In the genomic region with DNA sequence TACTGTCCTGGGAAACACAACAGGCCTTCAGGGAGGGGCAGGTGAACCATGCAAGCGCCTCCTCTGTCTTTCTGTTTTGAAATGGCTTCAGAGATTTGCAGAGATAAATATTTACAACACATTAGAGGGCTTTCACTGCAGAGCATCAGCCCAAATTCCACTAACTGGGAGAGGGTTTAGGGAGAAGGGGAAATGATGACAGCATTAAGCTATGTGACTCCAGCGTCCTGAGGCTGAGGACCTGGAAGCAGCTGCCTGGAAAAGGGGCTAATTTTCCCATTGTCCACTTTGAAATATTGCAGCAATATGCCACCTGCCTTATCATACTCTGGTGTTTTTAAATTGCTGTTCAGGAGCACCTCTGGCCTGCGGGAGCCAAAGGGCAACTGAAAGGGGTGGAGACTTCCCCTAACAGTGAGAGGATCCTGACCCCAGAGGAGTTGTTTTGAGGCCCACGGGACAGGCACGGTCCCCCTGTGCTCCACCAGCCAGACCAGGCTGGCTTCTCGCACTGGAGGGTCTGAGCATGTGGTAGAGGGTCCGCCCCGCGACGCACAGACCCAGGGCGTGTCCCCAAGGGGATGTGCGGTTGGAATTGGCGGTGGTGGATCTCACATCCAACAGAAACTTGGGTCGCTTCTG, we compare ENCODE assay signal across 1 cellular context.
A peak's percentile ranks its signal among the peaks of the same experiment; 100 is the strongest.
TF ChIP-seq lines count a peak whose summit lies in the region.

No MANE protein-coding gene starts in this region.

TF ChIP-seq in K562, 482 proteins besides CTCF, POLR2A, EP300 and RAD21 (continued from another document):
- TF ChIP-seq, protein P1, sequence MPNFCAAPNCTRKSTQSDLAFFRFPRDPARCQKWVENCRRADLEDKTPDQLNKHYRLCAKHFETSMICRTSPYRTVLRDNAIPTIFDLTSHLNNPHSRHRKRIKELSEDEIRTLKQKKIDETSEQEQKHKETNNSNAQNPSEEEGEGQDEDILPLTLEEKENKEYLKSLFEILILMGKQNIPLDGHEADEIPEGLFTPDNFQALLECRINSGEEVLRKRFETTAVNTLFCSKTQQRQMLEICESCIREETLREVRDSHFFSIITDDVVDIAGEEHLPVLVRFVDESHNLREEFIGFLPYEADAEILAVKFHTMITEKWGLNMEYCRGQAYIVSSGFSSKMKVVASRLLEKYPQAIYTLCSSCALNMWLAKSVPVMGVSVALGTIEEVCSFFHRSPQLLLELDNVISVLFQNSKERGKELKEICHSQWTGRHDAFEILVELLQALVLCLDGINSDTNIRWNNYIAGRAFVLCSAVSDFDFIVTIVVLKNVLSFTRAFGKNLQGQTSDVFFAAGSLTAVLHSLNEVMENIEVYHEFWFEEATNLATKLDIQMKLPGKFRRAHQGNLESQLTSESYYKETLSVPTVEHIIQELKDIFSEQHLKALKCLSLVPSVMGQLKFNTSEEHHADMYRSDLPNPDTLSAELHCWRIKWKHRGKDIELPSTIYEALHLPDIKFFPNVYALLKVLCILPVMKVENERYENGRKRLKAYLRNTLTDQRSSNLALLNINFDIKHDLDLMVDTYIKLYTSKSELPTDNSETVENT (CRISPR knock-in tag; IDR thresholded peaks at IDR 0.05), result no peak
- TF ChIP-seq NFRKB (IDR thresholded peaks at IDR 0.05; ENCODE audit: low read depth), result peak; percentile 29; the same call in 1 of the 2 replicates
- TF ChIP-seq NFATC3 (IDR thresholded peaks at IDR 0.05), result no peak
- TF ChIP-seq PRMT5 (CRISPR knock-in tag; IDR thresholded peaks at IDR 0.05), result no peak
- TF ChIP-seq WHSC1 (IDR thresholded peaks at IDR 0.05; ENCODE audit: low read length), result peak; percentile 24
- TF ChIP-seq, protein P2, sequence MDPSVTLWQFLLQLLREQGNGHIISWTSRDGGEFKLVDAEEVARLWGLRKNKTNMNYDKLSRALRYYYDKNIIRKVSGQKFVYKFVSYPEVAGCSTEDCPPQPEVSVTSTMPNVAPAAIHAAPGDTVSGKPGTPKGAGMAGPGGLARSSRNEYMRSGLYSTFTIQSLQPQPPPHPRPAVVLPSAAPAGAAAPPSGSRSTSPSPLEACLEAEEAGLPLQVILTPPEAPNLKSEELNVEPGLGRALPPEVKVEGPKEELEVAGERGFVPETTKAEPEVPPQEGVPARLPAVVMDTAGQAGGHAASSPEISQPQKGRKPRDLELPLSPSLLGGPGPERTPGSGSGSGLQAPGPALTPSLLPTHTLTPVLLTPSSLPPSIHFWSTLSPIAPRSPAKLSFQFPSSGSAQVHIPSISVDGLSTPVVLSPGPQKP (CRISPR knock-in tag; IDR thresholded peaks at IDR 0.05), result no peak
- TF ChIP-seq, protein P3, sequence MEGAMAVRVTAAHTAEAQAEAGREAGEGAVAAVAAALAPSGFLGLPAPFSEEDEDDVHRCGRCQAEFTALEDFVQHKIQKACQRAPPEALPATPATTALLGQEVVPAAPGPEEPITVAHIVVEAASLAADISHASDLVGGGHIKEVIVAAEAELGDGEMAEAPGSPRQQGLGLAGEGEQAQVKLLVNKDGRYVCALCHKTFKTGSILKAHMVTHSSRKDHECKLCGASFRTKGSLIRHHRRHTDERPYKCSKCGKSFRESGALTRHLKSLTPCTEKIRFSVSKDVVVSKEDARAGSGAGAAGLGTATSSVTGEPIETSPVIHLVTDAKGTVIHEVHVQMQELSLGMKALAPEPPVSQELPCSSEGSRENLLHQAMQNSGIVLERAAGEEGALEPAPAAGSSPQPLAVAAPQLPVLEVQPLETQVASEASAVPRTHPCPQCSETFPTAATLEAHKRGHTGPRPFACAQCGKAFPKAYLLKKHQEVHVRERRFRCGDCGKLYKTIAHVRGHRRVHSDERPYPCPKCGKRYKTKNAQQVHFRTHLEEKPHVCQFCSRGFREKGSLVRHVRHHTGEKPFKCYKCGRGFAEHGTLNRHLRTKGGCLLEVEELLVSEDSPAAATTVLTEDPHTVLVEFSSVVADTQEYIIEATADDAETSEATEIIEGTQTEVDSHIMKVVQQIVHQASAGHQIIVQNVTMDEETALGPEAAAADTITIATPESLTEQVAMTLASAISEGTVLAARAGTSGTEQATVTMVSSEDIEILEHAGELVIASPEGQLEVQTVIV (CRISPR knock-in tag; IDR thresholded peaks at IDR 0.05; ENCODE audit: borderline replicate concordance), result no peak
- TF ChIP-seq, protein P4, sequence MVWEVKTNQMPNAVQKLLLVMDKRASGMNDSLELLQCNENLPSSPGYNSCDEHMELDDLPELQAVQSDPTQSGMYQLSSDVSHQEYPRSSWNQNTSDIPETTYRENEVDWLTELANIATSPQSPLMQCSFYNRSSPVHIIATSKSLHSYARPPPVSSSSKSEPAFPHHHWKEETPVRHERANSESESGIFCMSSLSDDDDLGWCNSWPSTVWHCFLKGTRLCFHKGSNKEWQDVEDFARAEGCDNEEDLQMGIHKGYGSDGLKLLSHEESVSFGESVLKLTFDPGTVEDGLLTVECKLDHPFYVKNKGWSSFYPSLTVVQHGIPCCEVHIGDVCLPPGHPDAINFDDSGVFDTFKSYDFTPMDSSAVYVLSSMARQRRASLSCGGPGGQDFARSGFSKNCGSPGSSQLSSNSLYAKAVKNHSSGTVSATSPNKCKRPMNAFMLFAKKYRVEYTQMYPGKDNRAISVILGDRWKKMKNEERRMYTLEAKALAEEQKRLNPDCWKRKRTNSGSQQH (CRISPR knock-in tag; IDR thresholded peaks at IDR 0.05), result no peak
- TF ChIP-seq BCL6 (CRISPR knock-in tag; IDR thresholded peaks at IDR 0.05), result no peak
- TF ChIP-seq NR2C2 (CRISPR knock-in tag; IDR thresholded peaks at IDR 0.05), result no peak
- peak; percentile 67 for TF ChIP-seq NR2C2 (tag; IDR thresholded peaks at IDR 0.05)
- TF ChIP-seq, protein P5, sequence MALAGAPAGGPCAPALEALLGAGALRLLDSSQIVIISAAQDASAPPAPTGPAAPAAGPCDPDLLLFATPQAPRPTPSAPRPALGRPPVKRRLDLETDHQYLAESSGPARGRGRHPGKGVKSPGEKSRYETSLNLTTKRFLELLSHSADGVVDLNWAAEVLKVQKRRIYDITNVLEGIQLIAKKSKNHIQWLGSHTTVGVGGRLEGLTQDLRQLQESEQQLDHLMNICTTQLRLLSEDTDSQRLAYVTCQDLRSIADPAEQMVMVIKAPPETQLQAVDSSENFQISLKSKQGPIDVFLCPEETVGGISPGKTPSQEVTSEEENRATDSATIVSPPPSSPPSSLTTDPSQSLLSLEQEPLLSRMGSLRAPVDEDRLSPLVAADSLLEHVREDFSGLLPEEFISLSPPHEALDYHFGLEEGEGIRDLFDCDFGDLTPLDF (CRISPR knock-in tag; IDR thresholded peaks at IDR 0.05), result no peak
- no peak for TF ChIP-seq NEUROD1 (IDR thresholded peaks at IDR 0.05; ENCODE audit: borderline replicate concordance, low read depth, low read length, partially characterized antibody)
- no peak for TF ChIP-seq TAF1 (IDR thresholded peaks at IDR 0.05; ENCODE audit: control insufficient read depth, extremely low read depth, insufficient read depth, low read length, severe bottlenecking)
- TF ChIP-seq GTF2A2 (tag; IDR thresholded peaks at IDR 0.05), result no peak
- TF ChIP-seq ZNF780A (CRISPR knock-in tag; IDR thresholded peaks at IDR 0.05), result no peak
- no peak for TF ChIP-seq ZNF586 (CRISPR knock-in tag; conservative IDR thresholded peaks at IDR 0.05)
- no peak for TF ChIP-seq ZNF717 (CRISPR knock-in tag; IDR thresholded peaks at IDR 0.05)
- no peak for TF ChIP-seq ZSCAN29 (IDR thresholded peaks at IDR 0.05)
- TF ChIP-seq, protein P6, sequence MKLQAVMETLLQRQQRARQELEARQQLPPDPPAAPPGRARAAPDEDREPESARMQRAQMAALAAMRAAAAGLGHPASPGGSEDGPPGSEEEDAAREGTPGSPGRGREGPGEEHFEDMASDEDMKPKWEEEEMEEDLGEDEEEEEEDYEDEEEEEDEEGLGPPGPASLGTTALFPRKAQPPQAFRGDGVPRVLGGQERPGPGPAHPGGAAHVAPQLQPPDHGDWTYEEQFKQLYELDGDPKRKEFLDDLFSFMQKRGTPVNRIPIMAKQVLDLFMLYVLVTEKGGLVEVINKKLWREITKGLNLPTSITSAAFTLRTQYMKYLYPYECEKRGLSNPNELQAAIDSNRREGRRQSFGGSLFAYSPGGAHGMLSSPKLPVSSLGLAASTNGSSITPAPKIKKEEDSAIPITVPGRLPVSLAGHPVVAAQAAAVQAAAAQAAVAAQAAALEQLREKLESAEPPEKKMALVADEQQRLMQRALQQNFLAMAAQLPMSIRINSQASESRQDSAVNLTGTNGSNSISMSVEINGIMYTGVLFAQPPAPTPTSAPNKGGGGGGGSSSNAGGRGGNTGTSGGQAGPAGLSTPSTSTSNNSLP (IDR thresholded peaks at IDR 0.05; ENCODE audit: borderline replicate concordance, low read depth, low read length), result no peak
- TF ChIP-seq RBBP5 (IDR thresholded peaks at IDR 0.05; ENCODE audit: borderline replicate concordance, insufficient read depth, low read length, poor library complexity, severe bottlenecking), result peak; percentile 32
- TF ChIP-seq ATF1 (CRISPR knock-in tag; IDR thresholded peaks at IDR 0.05), result no peak
- peak; percentile 22; the same call in 1 of the 2 replicates for TF ChIP-seq ATF1 (tag; IDR thresholded peaks at IDR 0.05)
- TF ChIP-seq, protein P7, sequence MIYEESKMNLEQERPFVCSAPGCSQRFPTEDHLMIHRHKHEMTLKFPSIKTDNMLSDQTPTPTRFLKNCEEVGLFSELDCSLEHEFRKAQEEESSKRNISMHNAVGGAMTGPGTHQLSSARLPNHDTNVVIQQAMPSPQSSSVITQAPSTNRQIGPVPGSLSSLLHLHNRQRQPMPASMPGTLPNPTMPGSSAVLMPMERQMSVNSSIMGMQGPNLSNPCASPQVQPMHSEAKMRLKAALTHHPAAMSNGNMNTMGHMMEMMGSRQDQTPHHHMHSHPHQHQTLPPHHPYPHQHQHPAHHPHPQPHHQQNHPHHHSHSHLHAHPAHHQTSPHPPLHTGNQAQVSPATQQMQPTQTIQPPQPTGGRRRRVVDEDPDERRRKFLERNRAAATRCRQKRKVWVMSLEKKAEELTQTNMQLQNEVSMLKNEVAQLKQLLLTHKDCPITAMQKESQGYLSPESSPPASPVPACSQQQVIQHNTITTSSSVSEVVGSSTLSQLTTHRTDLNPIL (CRISPR knock-in tag; IDR thresholded peaks at IDR 0.05), result no peak
- no peak for TF ChIP-seq SOX6 (IDR thresholded peaks at IDR 0.05)
- TF ChIP-seq DNMT1 (IDR thresholded peaks at IDR 0.05), result no peak
- TF ChIP-seq RBFOX2 (IDR thresholded peaks at IDR 0.05; ENCODE audit: low read depth, low read length), result peak; percentile 35; the same call in 1 of the 2 replicates
TF ChIP-seq in K562: peak in this region for 9.
